8 cellular contexts compared by ENCODE assay signal in genomic region chr2:113502213-113503093, GRCh38. TPM values are rescaled to one million over a fixed set of nuclear protein-coding genes. Genes with fewer than 3 reads are reported as not detected.
DNase-seq lines count a peak whose midpoint lies in the region; ATAC-seq and TF ChIP-seq lines count a peak whose summit lies in the region.
"Not testable (repeated sequence)": the region's sequence is repeated elsewhere in the genome, so short reads cannot be mapped to it uniquely, and the experiment has no call there.

No MANE protein-coding gene starts in this region.

- H3K27me3 Mint-ChIP-seq in activated naive CD8-positive, alpha-beta T cell treated with anti-CD3 and anti-CD28 coated beads, Interleukin-2, amount 50 U/mL, for 24 hours, result peaks cover 22% of the 10 kb centered on the region
- H3K27me3 Mint-ChIP-seq in memory B cell, result not testable (repeated sequence)

- ATAC-seq in GM19023 (IDR thresholded peaks at IDR 0.05; ENCODE audit: unreplicated experiment) (peak; percentile 37), HG02885 (IDR thresholded peaks at IDR 0.05; ENCODE audit: poor library complexity, unreplicated experiment) (peak; percentile 22), foreskin keratinocyte (peak; percentile 27)
- not testable (repeated sequence) for ATAC-seq in activated naive CD8-positive, alpha-beta T cell treated with anti-CD3 and anti-CD28 coated beads, Interleukin-2, amount 50 U/mL, for 24 hours; memory B cell (ENCODE audit: low read depth)

- DNase-seq in AG04450 (ENCODE audit: low read depth, low spot score); SK-N-MC (ENCODE audit: low read depth, low spot score): not testable (repeated sequence)
- peak; percentile 2 for DNase-seq in activated naive CD8-positive, alpha-beta T cell treated with anti-CD3 and anti-CD28 coated beads, Interleukin-2, amount 50 U/mL, for 24 hours
- DNase-seq in foreskin keratinocyte (peak in 1 of 2 donors; percentile 17), memory B cell (ENCODE audit: low spot score in 2 of 2) (peak in 1 of 2 donors; percentile 25)

- not testable (repeated sequence) for H3K9me3 Mint-ChIP-seq in activated naive CD8-positive, alpha-beta T cell treated with anti-CD3 and anti-CD28 coated beads, Interleukin-2, amount 50 U/mL, for 24 hours; memory B cell

- peak overlapping the region; percentile 83 for H3K4me2 ChIP-seq in skeletal muscle satellite cell (ENCODE audit: low read length)

- H3K4me3 ChIP-seq in AG04450 (ENCODE audit: low read depth, low read length), result peak overlapping the region; percentile 29
- peak overlapping the region; percentile 68 for H3K4me3 ChIP-seq in SK-N-MC
- peak overlapping the region; percentile 62 for H3K4me3 ChIP-seq in skeletal muscle satellite cell (ENCODE audit: low read length)

- not testable (repeated sequence) for TF ChIP-seq CTCF in AG04450 (IDR thresholded peaks at IDR 0.05; ENCODE audit: low read depth, low read length); foreskin keratinocyte (conservative IDR thresholded peaks at IDR 0.05)

- peak overlapping the region; percentile 72 for H3K4me3 Mint-ChIP-seq in activated naive CD8-positive, alpha-beta T cell treated with anti-CD3 and anti-CD28 coated beads, Interleukin-2, amount 50 U/mL, for 24 hours
- H3K4me3 Mint-ChIP-seq in memory B cell, result peak overlapping the region; percentile 68

- H3K27ac Mint-ChIP-seq in activated naive CD8-positive, alpha-beta T cell treated with anti-CD3 and anti-CD28 coated beads, Interleukin-2, amount 50 U/mL, for 24 hours, result peak overlapping the region; percentile 49
- peak overlapping the region; percentile 45 for H3K27ac Mint-ChIP-seq in memory B cell

- not testable (repeated sequence) for H3K4me1 Mint-ChIP-seq in activated naive CD8-positive, alpha-beta T cell treated with anti-CD3 and anti-CD28 coated beads, Interleukin-2, amount 50 U/mL, for 24 hours; memory B cell

- not testable (repeated sequence) for H3K4me1 ChIP-seq in foreskin keratinocyte; skeletal muscle satellite cell (ENCODE audit: control insufficient read depth, insufficient read depth, low read length)

- POLR2A ChIA-PET in AG04450 (lab: Yijun Ruan, JAX), result not testable (repeated sequence)

- H3K36me3 ChIP-seq in SK-N-MC (ENCODE audit: insufficient read depth, low read length); skeletal muscle satellite cell (ENCODE audit: insufficient read depth, low read length): not testable (repeated sequence)

- not testable (repeated sequence) for H3K9ac ChIP-seq in SK-N-MC (ENCODE audit: insufficient read length); skeletal muscle satellite cell (ENCODE audit: low read depth, low read length)

- H3K27ac ChIP-seq in AG04450 (ENCODE audit: low read depth, low read length); SK-N-MC; foreskin keratinocyte: not testable (repeated sequence)

- CTCF ChIA-PET in AG04450 (lab: Charles Lee), result not testable (repeated sequence)

- H3K27me3 ChIP-seq in AG04450 (ENCODE audit: control insufficient read depth, insufficient read depth, low read length) (peaks cover 22% of the 10 kb centered on the region), foreskin keratinocyte (peaks cover 58% of the 10 kb centered on the region), skeletal muscle satellite cell (ENCODE audit: control insufficient read depth, insufficient read depth, low read length) (peaks cover 29% of the 10 kb centered on the region)

- not testable (repeated sequence) for H3K36me3 Mint-ChIP-seq in activated naive CD8-positive, alpha-beta T cell treated with anti-CD3 and anti-CD28 coated beads, Interleukin-2, amount 50 U/mL, for 24 hours (ENCODE audit: low read depth); memory B cell

- H3K9me3 ChIP-seq in AG04450 (ENCODE audit: control insufficient read depth, insufficient read depth, low read length); SK-N-MC (ENCODE audit: low read depth, low read length); skeletal muscle satellite cell (replicated peaks; ENCODE audit: low read length): not testable (repeated sequence)

RNA-seq across cellular contexts. Expression of gene FOXD4L1, which starts 4.0 kb away (rescaled TPM):
- polyA plus RNA-seq in AG04450 (2011; rRNA removed) (0.02 TPM in 1 of 2 replicates, not detected in the other), foreskin keratinocyte (0.02 TPM in 2 replicates)
- polyA minus RNA-seq in AG04450 (2011; rRNA and poly(A)+ RNA removed), result 0.18 and 0.22 TPM in 2 replicates
- 0.03 and 0.11 TPM in 2 replicates for total RNA-seq in foreskin keratinocyte
- total RNA-seq in skeletal muscle satellite cell (2012; rRNA removed), result 0.22 and 0.25 TPM in 2 replicates
